Comparison of ENCODE assay signal across 10 cellular contexts in the genomic region with DNA sequence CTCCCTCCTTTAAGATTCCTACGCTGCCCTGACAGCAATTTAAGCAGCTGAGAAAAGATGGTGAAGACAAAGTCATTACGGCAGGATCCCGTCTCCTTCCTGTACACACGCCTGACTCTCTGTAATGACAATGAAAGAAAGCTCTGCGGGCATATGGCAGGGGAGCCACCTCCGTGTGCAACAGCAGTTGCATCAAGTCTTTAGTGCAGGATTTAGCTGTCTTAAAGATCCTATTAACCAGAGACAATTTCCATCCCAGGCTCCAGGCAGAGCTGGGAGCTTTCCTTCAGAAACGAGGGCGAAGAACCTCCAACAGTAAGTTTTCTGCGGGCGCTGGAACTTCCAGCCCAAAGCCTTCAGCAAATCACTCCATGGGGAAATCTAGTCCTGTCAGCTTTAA.
A peak's percentile ranks its signal among the peaks of the same experiment; 100 is the strongest.
DNase-seq lines count a peak whose midpoint lies in the region; ATAC-seq and TF ChIP-seq lines count a peak whose summit lies in the region.
"Had no signal": no experiment of that assay in that cellular context is flagged by ENCODE, and none has a peak within 500 bp of the region (broad histone marks: within the 10 kb centered on the region; RNA-seq: fewer than 3 reads in every experiment).

No MANE protein-coding gene starts in this region.

- no peak for TF ChIP-seq RAD21 in SK-N-SH (IDR thresholded peaks at IDR 0.05; ENCODE audit: low read length)

- CTCF ChIA-PET in SK-N-SH (lab: Yijun Ruan, JAX), result interaction anchor here (0.8 to 1.7 kb wide), 2 partner anchors 24 to 37 kb away, joined by 4 to 5 read pairs; no protein-coding TSS in a partner anchor

- no peak for TF ChIP-seq POLR2A in vagina (IDR thresholded peaks at IDR 0.05)

- H3K27ac ChIP-seq in SK-N-SH (ENCODE audit: low read depth in 2 of 2, low read length in 1 of 2) (peak overlapping the region in 1 of 2 experiments; percentile 66; a peak in 2 of 4 replicates), vagina (peak overlapping the region; percentile 52), caudate nucleus (ENCODE audit: low read depth, low read length) (no peak overlapping the region)
- H3K27ac ChIP-seq: neutrophil had no signal

- no peaks in the 10 kb centered on the region for H3K36me3 Mint-ChIP-seq in natural killer cell

- no peak for TF ChIP-seq CTCF in SK-N-SH (IDR thresholded peaks at IDR 0.05)
- TF ChIP-seq CTCF in natural killer cell (IDR thresholded peaks at IDR 0.05), result no peak
- no peak for TF ChIP-seq CTCF in vagina (IDR thresholded peaks at IDR 0.05)

- H3K4me2 ChIP-seq in SK-N-SH, result no peak overlapping the region

- H3K36me3 ChIP-seq in SK-N-SH (replicated peaks in 1 of 2; ENCODE audit: control insufficient read depth in 1 of 2, insufficient read depth in 2 of 2, low read length in 1 of 2), result peaks cover 2 to 4% of the 10 kb centered on the region in 2 experiments
- H3K36me3 ChIP-seq in endocrine pancreas (ENCODE audit: control insufficient read depth, insufficient read depth, low read length), result no peaks in the 10 kb centered on the region
- no peaks in the 10 kb centered on the region for H3K36me3 ChIP-seq in vagina

- H4K20me1 ChIP-seq in SK-N-SH (ENCODE audit: insufficient read depth), result peaks cover 36% of the 10 kb centered on the region

- H3K27me3 Mint-ChIP-seq in natural killer cell (ENCODE audit: low read depth in 2 of 2), result no peaks in the 10 kb centered on the region

- peak overlapping the region; percentile 73 to 83 for H3K27ac Mint-ChIP-seq in natural killer cell

- WGBS in SK-N-SH (ENCODE audit: low lambda C conversion rate), result 97% methylated on average over 8 of the region's 10 CpGs

- DNase-seq in SK-N-SH (no peak), natural killer cell (no peak), vagina (ENCODE audit: extremely low spot score in 2 of 2) (no peak), caudate nucleus (lab: John Stamatoyannopoulos, UW) (no peak), NCI-H146 treated with DMSO at 0.1 percent for 48 hours (lab: John Stamatoyannopoulos, UW; ENCODE audit: unreplicated experiment) (no peak), midbrain (lab: John Stamatoyannopoulos, UW) (no peak)
- DNase-seq: activated effector memory CD4-positive, alpha-beta T cell treated with anti-CD3 and anti-CD28 coated beads, Interleukin-2, amount 50 U/mL, for 16 hours had no signal

- H3K9ac ChIP-seq in SK-N-SH, result no peak overlapping the region
- H3K9ac ChIP-seq in endocrine pancreas (ENCODE audit: control insufficient read depth, insufficient read depth, low read length), result no peak overlapping the region

- H2AFZ ChIP-seq in SK-N-SH (ENCODE audit: low read depth), result no peak overlapping the region

- no peak overlapping the region for H3K4me3 Mint-ChIP-seq in natural killer cell

- H3F3A ChIP-seq in SK-N-SH (replicated peaks; ENCODE audit: insufficient read depth), result peaks cover 14% of the 10 kb centered on the region

- intact Hi-C loops in natural killer cell (cut with micrococcal nuclease), result no loop called here
- intact Hi-C loops in vagina (cut with DNase I), result no loop called here

- H3K4me3 ChIP-seq in SK-N-SH (ENCODE audit: low read depth in 2 of 2, low read length in 1 of 2) (no peak overlapping the region), endocrine pancreas (ENCODE audit: control insufficient read depth, insufficient read depth, low read length) (peak overlapping the region; percentile 38), vagina (no peak overlapping the region)

- peaks cover 16 to 28% of the 10 kb centered on the region in 2 experiments; a peak in 3 of 4 replicates for H3K4me1 ChIP-seq in SK-N-SH (ENCODE audit: control insufficient read depth in 1 of 2, insufficient read depth in 2 of 2, low read depth in 1 of 2, low read length in 1 of 2)
- H3K4me1 ChIP-seq in endocrine pancreas (ENCODE audit: control insufficient read depth, insufficient read depth, low read length), result no peaks in the 10 kb centered on the region
- H3K4me1 ChIP-seq in vagina, result peaks cover 54% of the 10 kb centered on the region

- POLR2A ChIA-PET in SK-N-SH (lab: Yijun Ruan, JAX), result no interaction called here

- peaks cover 78 to 80% of the 10 kb centered on the region in 2 donors for H3K4me1 Mint-ChIP-seq in natural killer cell

- H3K27me3 ChIP-seq in SK-N-SH (ENCODE audit: insufficient read depth) (no peaks in the 10 kb centered on the region), endocrine pancreas (ENCODE audit: control insufficient read depth, insufficient read depth, low read length) (no peaks in the 10 kb centered on the region), vagina (no peaks in the 10 kb centered on the region)
- H3K27me3 ChIP-seq: neutrophil had no signal

- H3K9me3 ChIP-seq in SK-N-SH (no peaks in the 10 kb centered on the region), endocrine pancreas (ENCODE audit: control insufficient read depth, low read length) (no peaks in the 10 kb centered on the region), vagina (no peaks in the 10 kb centered on the region)
- H3K9me3 ChIP-seq: neutrophil had no signal

- ATAC-seq in SK-N-SH treated with all-trans-retinoic acid at 6 μM for 48 hours (peak; percentile 7; the same call in 2 of the 3 replicates), natural killer cell (no peak)

- H3K79me2 ChIP-seq in SK-N-SH (ENCODE audit: insufficient read depth), result peaks cover 62% of the 10 kb centered on the region

- TF ChIP-seq EP300 in SK-N-SH (IDR thresholded peaks at IDR 0.05; ENCODE audit: borderline replicate concordance in 1 of 2, low read depth in 1 of 2, low read length in 1 of 2), result no peak

- H3K9me2 ChIP-seq in SK-N-SH, result no peaks in the 10 kb centered on the region

- no peaks in the 10 kb centered on the region for H3K9me3 Mint-ChIP-seq in natural killer cell

TF ChIP-seq in SK-N-SH treated with all-trans-retinoic acid at 6 μM for 48 hours, 23 proteins besides CTCF, POLR2A, EP300 and RAD21:
- no peak for TF ChIP-seq ZC3H10 (CRISPR knock-in tag; IDR thresholded peaks at IDR 0.05)
- TF ChIP-seq RARB (CRISPR knock-in tag; IDR thresholded peaks at IDR 0.05), result no peak

TF ChIP-seq in SK-N-SH, 30 proteins besides CTCF, POLR2A, EP300 and RAD21:
- TF ChIP-seq JUND (IDR thresholded peaks at IDR 0.05) (no peak), TAF1 (IDR thresholded peaks at IDR 0.05; ENCODE audit: borderline replicate concordance, low read depth, low read length) (no peak), NFIC (IDR thresholded peaks at IDR 0.05; ENCODE audit: borderline replicate concordance) (no peak), SMC3 (IDR thresholded peaks at IDR 0.05; ENCODE audit: low read depth, low read length) (no peak), GABPA (IDR thresholded peaks at IDR 0.05; ENCODE audit: low read depth) (no peak), RXRA (IDR thresholded peaks at IDR 0.05; ENCODE audit: borderline replicate concordance, low read depth) (no peak), FOSL2 (IDR thresholded peaks at IDR 0.05; ENCODE audit: borderline replicate concordance, low read depth) (no peak), FOXJ3 (CRISPR knock-in tag; IDR thresholded peaks at IDR 0.05) (no peak), RCOR1 (IDR thresholded peaks at IDR 0.05; ENCODE audit: low read length) (no peak), MEF2A (IDR thresholded peaks at IDR 0.05; ENCODE audit: borderline replicate concordance, low read depth) (no peak)
- TF ChIP-seq, protein P1, sequence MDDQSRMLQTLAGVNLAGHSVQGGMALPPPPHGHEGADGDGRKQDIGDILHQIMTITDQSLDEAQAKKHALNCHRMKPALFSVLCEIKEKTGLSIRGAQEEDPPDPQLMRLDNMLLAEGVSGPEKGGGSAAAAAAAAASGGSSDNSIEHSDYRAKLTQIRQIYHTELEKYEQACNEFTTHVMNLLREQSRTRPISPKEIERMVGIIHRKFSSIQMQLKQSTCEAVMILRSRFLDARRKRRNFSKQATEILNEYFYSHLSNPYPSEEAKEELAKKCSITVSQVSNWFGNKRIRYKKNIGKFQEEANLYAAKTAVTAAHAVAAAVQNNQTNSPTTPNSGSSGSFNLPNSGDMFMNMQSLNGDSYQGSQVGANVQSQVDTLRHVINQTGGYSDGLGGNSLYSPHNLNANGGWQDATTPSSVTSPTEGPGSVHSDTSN (IDR thresholded peaks at IDR 0.05), result no peak
- TF ChIP-seq, protein P2, sequence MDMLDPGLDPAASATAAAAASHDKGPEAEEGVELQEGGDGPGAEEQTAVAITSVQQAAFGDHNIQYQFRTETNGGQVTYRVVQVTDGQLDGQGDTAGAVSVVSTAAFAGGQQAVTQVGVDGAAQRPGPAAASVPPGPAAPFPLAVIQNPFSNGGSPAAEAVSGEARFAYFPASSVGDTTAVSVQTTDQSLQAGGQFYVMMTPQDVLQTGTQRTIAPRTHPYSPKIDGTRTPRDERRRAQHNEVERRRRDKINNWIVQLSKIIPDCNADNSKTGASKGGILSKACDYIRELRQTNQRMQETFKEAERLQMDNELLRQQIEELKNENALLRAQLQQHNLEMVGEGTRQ (IDR thresholded peaks at IDR 0.05; ENCODE audit: borderline replicate concordance, low read depth, low read length), result no peak
